In genomic region chr12:71562681-71563595, GRCh38 we compare ENCODE assay signal across 20 cellular contexts.
"Had no signal": no experiment of that assay in that cellular context is flagged by ENCODE, and none has a peak within 500 bp of the region (broad histone marks: within the 10 kb centered on the region; RNA-seq: fewer than 3 reads in every experiment).

No MANE protein-coding gene starts in this region.

- FAIRE-seq: kidney had no signal

- H3K4me1 Mint-ChIP-seq: activated CD4-positive, alpha-beta T cell treated with anti-CD3 and anti-CD28 coated beads, Interleukin-2, amount 10 ng/mL, durations not matched to agents 24 days and 14 days; stimulated activated naive CD8-positive, alpha-beta T cell treated with anti-CD3 and anti-CD28 coated beads, Interleukin-15, amount 100 ng/mL, for 72 hours had no signal

- H3K27me3 ChIP-seq: neutrophil, testis had no signal

- H3K4me3 ChIP-seq: left ventricle myocardium inferior, mucosa of descending colon, testis had no signal

- H3K9me3 Mint-ChIP-seq: activated CD4-positive, alpha-beta T cell treated with anti-CD3 and anti-CD28 coated beads, Interleukin-2, amount 10 ng/mL, durations not matched to agents 24 days and 14 days; brain; dendritic cell treated with granulocyte-macrophage colony-stimulating factor and Interleukin-4, amounts not matched to agents 40 ng/mL and 50 ng/mL, for 4 days; stimulated activated naive CD8-positive, alpha-beta T cell treated with anti-CD3 and anti-CD28 coated beads, Interleukin-15, amount 100 ng/mL, for 72 hours had no signal

- H3K36me3 Mint-ChIP-seq: activated naive CD8-positive, alpha-beta T cell; brain; naive thymus-derived CD4-positive, alpha-beta T cell had no signal

- H3K79me2 ChIP-seq: parathyroid adenoma had no signal

- DNase-seq: activated CD4-positive, alpha-beta T cell treated with anti-CD3 and anti-CD28 coated beads, Interleukin-2, amount 10 ng/mL, durations not matched to agents 24 days and 14 days; activated CD4-positive, CD25-positive, alpha-beta regulatory T cell; activated CD8-positive, alpha-beta memory T cell treated with anti-CD3 and anti-CD28 coated beads, Interleukin-2, amount 50 U/mL, for 48 hours; activated gamma-delta T cell treated with Interleukin-2 at 50 U/mL for 16 hours; amniotic stem cell; effector memory CD4-positive, alpha-beta T cell; foreskin fibroblast; hippocampal formation; kidney; left ventricle myocardium inferior; mucosa of descending colon; naive thymus-derived CD4-positive, alpha-beta T cell; stimulated activated CD4-positive, alpha-beta T cell treated with anti-CD3 and anti-CD28 coated beads, Interleukin-1b, Interleukin-23, amount 100 ng/mL, for 48 hours; stimulated activated naive CD8-positive, alpha-beta T cell treated with anti-CD3 and anti-CD28 coated beads, Interleukin-15, amount 100 ng/mL, for 72 hours; testis had no signal

- H3K27ac Mint-ChIP-seq: activated CD4-positive, alpha-beta T cell treated with anti-CD3 and anti-CD28 coated beads, Interleukin-2, amount 10 ng/mL, durations not matched to agents 24 days and 14 days; activated naive CD8-positive, alpha-beta T cell; brain; dendritic cell treated with granulocyte-macrophage colony-stimulating factor and Interleukin-4, amounts not matched to agents 40 ng/mL and 50 ng/mL, for 4 days; naive thymus-derived CD4-positive, alpha-beta T cell; stimulated activated naive CD8-positive, alpha-beta T cell treated with anti-CD3 and anti-CD28 coated beads, Interleukin-15, amount 100 ng/mL, for 72 hours had no signal

- H2AFZ ChIP-seq: parathyroid adenoma had no signal

- H3K4me3 Mint-ChIP-seq: activated CD4-positive, alpha-beta T cell treated with anti-CD3 and anti-CD28 coated beads, Interleukin-2, amount 10 ng/mL, durations not matched to agents 24 days and 14 days; activated naive CD8-positive, alpha-beta T cell; brain; dendritic cell treated with granulocyte-macrophage colony-stimulating factor and Interleukin-4, amounts not matched to agents 40 ng/mL and 50 ng/mL, for 4 days; naive thymus-derived CD4-positive, alpha-beta T cell; stimulated activated naive CD8-positive, alpha-beta T cell treated with anti-CD3 and anti-CD28 coated beads, Interleukin-15, amount 100 ng/mL, for 72 hours had no signal

- H3K27ac ChIP-seq: left ventricle myocardium inferior, neutrophil, parathyroid adenoma, testis had no signal

- H3K27me3 Mint-ChIP-seq: activated naive CD8-positive, alpha-beta T cell; dendritic cell treated with granulocyte-macrophage colony-stimulating factor and Interleukin-4, amounts not matched to agents 40 ng/mL and 50 ng/mL, for 4 days had no signal

- ATAC-seq: mucosa of descending colon; naive thymus-derived CD4-positive, alpha-beta T cell; stimulated activated naive CD8-positive, alpha-beta T cell treated with anti-CD3 and anti-CD28 coated beads, Interleukin-15, amount 100 ng/mL, for 72 hours had no signal

- H3K36me3 ChIP-seq: left ventricle myocardium inferior, neutrophil had no signal

- H3K4me1 ChIP-seq: left ventricle myocardium inferior, parathyroid adenoma had no signal
